Comparison of ENCODE assay signal across 1 cellular context in the genomic region with DNA sequence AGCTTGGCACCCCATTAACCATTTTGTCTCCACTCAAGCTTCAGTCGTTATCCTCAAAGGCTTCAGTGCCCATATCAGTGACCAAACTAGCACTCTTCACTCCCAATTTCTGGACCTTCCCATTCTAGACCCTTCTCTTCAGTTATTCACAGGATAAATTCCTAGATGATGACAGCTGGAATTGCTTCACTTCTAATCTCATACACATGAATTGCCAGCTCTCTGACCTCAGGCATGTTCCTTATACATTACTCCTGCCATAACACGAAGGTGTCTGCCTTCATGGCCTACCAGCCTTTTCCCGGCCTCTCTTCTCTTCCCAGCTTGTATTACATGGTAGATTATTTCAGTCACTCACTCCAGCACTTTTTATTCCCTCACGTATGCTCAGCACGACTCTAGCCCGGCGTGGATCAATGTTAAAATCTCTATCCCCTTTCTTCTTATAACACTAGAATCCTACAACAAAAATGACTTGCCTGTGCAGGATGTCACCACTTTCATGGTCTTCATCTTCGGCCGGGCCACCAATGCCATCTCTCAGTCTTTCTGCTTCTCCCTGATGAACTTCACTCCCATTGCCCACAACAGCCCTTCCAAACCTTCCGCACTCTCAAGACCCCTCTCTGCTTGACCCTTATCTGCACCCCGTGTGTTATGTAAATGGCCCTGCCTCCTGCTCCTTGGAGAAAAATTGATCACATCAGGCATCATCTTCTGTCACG.
TF ChIP-seq lines count a peak whose summit lies in the region.

No MANE protein-coding gene starts in this region.

TF ChIP-seq in IMR-90, 13 proteins besides CTCF, POLR2A, EP300 and RAD21:
- TF ChIP-seq USF2 (IDR thresholded peaks at IDR 0.05; ENCODE audit: low read depth, low read length): no peak
- TF ChIP-seq CEBPB (IDR thresholded peaks at IDR 0.05; ENCODE audit: low read depth, low read length): peak; percentile 84
